In the genomic region with DNA sequence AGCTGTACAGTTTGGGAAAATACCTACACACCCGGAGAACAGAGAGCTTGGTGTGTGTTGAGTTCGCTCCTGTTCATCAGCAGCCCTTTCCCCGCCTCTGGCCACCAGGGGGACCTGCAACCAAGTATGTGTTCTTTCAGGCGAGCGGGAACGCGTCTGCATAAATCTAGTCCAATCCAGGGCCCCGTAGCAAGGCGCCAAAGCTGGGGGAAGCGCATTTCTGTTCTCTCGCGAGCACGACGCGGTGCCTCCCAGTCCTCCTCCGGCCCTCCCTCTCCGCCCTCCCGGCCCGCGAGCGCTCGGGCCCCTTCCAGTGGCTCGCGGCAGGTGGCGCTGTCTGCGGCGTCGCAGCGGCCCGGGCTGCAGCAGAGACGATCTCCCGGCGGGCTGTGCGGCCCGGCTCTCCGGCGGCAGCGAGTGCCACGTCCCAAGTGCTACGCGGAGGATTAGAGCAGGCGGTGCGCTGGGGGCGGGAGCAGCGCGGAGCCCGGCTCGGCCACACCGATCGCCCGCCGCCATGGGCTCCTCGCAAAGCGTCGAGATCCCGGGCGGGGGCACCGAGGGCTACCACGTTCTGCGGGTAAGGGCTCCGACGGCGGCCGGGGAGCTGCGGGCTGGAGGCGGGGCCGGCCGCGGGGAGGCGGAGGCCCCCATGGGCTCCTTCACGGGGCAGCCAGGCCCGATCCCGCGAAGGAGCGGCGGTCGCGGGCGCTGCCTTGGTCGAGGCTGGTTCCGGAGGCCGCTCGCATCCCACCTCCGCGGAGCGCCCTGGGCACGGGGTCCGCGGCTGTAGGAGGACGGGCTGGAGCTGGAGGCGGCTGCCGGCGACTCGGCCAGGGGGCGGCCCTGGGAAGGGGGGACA, we compare ENCODE assay signal across 1 cellular context.
TF ChIP-seq lines count a peak whose summit lies in the region.

A gene (plus strand): TSS at position 430 of the 862 bp plus-strand sequence. CDS start 88 bp downstream, at position 518.

TF ChIP-seq in K562, 482 proteins besides CTCF, POLR2A, EP300 and RAD21 (continued from another document and continues in another):
- TF ChIP-seq, protein P1, sequence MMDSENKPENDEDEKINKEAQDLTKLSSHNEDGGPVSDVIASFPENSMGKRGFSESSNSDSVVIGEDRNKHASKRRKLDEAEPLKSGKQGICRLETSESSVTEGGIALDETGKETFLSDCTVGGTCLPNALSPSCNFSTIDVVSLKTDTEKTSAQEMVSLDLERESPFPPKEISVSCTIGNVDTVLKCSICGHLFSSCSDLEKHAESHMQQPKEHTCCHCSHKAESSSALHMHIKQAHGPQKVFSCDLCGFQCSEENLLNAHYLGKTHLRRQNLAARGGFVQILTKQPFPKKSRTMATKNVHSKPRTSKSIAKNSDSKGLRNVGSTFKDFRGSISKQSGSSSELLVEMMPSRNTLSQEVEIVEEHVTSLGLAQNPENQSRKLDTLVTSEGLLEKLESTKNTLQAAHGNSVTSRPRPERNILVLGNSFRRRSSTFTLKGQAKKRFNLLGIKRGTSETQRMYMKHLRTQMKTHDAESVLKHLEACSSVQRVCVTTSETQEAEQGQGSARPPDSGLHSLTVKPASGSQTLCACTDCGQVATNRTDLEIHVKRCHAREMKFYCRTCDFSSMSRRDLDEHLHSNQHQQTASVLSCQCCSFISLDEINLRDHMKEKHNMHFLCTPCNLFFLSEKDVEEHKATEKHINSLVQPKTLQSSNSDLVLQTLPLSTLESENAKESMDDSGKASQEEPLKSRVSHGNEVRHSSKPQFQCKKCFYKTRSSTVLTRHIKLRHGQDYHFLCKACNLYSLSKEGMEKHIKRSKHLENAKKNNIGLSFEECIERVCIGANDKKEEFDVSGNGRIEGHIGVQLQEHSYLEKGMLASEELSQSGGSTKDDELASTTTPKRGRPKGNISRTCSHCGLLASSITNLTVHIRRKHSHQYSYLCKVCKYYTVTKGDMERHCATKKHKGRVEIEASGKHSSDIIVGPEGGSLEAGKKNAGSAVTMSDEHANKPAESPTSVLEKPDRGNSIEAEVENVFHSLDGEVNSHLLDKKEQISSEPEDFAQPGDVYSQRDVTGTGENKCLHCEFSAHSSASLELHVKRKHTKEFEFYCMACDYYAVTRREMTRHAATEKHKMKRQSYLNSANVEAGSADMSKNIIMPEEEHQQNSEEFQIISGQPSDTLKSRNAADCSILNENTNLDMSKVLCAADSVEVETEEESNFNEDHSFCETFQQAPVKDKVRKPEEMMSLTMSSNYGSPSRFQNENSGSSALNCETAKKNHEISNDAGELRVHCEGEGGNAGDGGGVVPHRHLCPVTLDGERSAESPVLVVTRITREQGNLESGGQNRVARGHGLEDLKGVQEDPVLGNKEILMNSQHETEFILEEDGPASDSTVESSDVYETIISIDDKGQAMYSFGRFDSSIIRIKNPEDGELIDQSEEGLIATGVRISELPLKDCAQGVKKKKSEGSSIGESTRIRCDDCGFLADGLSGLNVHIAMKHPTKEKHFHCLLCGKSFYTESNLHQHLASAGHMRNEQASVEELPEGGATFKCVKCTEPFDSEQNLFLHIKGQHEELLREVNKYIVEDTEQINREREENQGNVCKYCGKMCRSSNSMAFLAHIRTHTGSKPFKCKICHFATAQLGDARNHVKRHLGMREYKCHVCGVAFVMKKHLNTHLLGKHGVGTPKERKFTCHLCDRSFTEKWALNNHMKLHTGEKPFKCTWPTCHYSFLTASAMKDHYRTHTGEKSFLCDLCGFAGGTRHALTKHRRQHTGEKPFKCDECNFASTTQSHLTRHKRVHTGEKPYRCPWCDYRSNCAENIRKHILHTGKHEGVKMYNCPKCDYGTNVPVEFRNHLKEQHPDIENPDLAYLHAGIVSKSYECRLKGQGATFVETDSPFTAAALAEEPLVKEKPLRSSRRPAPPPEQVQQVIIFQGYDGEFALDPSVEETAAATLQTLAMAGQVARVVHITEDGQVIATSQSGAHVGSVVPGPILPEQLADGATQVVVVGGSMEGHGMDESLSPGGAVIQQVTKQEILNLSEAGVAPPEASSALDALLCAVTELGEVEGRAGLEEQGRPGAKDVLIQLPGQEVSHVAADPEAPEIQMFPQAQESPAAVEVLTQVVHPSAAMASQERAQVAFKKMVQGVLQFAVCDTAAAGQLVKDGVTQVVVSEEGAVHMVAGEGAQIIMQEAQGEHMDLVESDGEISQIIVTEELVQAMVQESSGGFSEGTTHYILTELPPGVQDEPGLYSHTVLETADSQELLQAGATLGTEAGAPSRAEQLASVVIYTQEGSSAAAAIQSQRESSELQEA (IDR thresholded peaks at IDR 0.05; ENCODE audit: low read depth) = peak; percentile 97
- TF ChIP-seq, protein P2, sequence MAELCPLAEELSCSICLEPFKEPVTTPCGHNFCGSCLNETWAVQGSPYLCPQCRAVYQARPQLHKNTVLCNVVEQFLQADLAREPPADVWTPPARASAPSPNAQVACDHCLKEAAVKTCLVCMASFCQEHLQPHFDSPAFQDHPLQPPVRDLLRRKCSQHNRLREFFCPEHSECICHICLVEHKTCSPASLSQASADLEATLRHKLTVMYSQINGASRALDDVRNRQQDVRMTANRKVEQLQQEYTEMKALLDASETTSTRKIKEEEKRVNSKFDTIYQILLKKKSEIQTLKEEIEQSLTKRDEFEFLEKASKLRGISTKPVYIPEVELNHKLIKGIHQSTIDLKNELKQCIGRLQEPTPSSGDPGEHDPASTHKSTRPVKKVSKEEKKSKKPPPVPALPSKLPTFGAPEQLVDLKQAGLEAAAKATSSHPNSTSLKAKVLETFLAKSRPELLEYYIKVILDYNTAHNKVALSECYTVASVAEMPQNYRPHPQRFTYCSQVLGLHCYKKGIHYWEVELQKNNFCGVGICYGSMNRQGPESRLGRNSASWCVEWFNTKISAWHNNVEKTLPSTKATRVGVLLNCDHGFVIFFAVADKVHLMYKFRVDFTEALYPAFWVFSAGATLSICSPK (IDR thresholded peaks at IDR 0.05; ENCODE audit: borderline replicate concordance) = no peak
- TF ChIP-seq LARP7 (IDR thresholded peaks at IDR 0.05) = 0 out of 2 replicates have a peak, but pooled peaks have one; percentile 44
- 0 out of 2 replicates have a peak, but pooled peaks have one; percentile 70 for TF ChIP-seq ZNF584 (CRISPR knock-in tag; IDR thresholded peaks at IDR 0.05; ENCODE audit: low read depth)
- TF ChIP-seq SETDB1 (IDR thresholded peaks at IDR 0.05; ENCODE audit: low read length) = peak; percentile 93
- TF ChIP-seq, protein P3, sequence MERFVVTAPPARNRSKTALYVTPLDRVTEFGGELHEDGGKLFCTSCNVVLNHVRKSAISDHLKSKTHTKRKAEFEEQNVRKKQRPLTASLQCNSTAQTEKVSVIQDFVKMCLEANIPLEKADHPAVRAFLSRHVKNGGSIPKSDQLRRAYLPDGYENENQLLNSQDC (CRISPR knock-in tag; IDR thresholded peaks at IDR 0.05) = peak; percentile 89; the same call in 1 of the 2 replicates
- TF ChIP-seq SLC30A9 (CRISPR knock-in tag; IDR thresholded peaks at IDR 0.05) = no peak
- TF ChIP-seq KLF6 (CRISPR knock-in tag; IDR thresholded peaks at IDR 0.05; ENCODE audit: borderline replicate concordance) = no peak
- peak; percentile 73; the same call in 1 of the 2 replicates for TF ChIP-seq NR2C2 (CRISPR knock-in tag; IDR thresholded peaks at IDR 0.05)
- TF ChIP-seq NR2C2 (tag; IDR thresholded peaks at IDR 0.05) = no peak; the same call in 1 of the 2 replicates
- TF ChIP-seq ZNF551 (CRISPR knock-in tag; IDR thresholded peaks at IDR 0.05) = no peak
- TF ChIP-seq, protein P4, sequence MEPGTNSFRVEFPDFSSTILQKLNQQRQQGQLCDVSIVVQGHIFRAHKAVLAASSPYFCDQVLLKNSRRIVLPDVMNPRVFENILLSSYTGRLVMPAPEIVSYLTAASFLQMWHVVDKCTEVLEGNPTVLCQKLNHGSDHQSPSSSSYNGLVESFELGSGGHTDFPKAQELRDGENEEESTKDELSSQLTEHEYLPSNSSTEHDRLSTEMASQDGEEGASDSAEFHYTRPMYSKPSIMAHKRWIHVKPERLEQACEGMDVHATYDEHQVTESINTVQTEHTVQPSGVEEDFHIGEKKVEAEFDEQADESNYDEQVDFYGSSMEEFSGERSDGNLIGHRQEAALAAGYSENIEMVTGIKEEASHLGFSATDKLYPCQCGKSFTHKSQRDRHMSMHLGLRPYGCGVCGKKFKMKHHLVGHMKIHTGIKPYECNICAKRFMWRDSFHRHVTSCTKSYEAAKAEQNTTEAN (CRISPR knock-in tag; IDR thresholded peaks at IDR 0.05) = no peak
- TF ChIP-seq TBL1XR1 (IDR thresholded peaks at IDR 0.05; ENCODE audit: low read length in 2 of 2) = peak; percentile 58 to 63; a peak in 2 of 4 replicates
- 0 out of 2 replicates have a peak, but pooled peaks have one; percentile 5 for TF ChIP-seq ELF4 (CRISPR knock-in tag; IDR thresholded peaks at IDR 0.05)
- peak; percentile 69; the same call in 1 of the 2 replicates for TF ChIP-seq ZNF165 (CRISPR knock-in tag; IDR thresholded peaks at IDR 0.05; ENCODE audit: borderline replicate concordance)
- TF ChIP-seq SUPT5H (IDR thresholded peaks at IDR 0.05) = peak; percentile 95
- TF ChIP-seq, protein P5, sequence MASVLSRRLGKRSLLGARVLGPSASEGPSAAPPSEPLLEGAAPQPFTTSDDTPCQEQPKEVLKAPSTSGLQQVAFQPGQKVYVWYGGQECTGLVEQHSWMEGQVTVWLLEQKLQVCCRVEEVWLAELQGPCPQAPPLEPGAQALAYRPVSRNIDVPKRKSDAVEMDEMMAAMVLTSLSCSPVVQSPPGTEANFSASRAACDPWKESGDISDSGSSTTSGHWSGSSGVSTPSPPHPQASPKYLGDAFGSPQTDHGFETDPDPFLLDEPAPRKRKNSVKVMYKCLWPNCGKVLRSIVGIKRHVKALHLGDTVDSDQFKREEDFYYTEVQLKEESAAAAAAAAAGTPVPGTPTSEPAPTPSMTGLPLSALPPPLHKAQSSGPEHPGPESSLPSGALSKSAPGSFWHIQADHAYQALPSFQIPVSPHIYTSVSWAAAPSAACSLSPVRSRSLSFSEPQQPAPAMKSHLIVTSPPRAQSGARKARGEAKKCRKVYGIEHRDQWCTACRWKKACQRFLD (CRISPR knock-in tag; IDR thresholded peaks at IDR 0.05) = peak; percentile 93
- no peak; the same call in 1 of the 2 replicates for TF ChIP-seq RBM17 (IDR thresholded peaks at IDR 0.05; ENCODE audit: borderline replicate concordance, low read depth, low read length)
- peak; percentile 29 for TF ChIP-seq PHF20 (IDR thresholded peaks at IDR 0.05; ENCODE audit: partially characterized antibody)
- TF ChIP-seq SIN3B (IDR thresholded peaks at IDR 0.05; ENCODE audit: low read depth) = peak; percentile 72
- TF ChIP-seq, protein P6, sequence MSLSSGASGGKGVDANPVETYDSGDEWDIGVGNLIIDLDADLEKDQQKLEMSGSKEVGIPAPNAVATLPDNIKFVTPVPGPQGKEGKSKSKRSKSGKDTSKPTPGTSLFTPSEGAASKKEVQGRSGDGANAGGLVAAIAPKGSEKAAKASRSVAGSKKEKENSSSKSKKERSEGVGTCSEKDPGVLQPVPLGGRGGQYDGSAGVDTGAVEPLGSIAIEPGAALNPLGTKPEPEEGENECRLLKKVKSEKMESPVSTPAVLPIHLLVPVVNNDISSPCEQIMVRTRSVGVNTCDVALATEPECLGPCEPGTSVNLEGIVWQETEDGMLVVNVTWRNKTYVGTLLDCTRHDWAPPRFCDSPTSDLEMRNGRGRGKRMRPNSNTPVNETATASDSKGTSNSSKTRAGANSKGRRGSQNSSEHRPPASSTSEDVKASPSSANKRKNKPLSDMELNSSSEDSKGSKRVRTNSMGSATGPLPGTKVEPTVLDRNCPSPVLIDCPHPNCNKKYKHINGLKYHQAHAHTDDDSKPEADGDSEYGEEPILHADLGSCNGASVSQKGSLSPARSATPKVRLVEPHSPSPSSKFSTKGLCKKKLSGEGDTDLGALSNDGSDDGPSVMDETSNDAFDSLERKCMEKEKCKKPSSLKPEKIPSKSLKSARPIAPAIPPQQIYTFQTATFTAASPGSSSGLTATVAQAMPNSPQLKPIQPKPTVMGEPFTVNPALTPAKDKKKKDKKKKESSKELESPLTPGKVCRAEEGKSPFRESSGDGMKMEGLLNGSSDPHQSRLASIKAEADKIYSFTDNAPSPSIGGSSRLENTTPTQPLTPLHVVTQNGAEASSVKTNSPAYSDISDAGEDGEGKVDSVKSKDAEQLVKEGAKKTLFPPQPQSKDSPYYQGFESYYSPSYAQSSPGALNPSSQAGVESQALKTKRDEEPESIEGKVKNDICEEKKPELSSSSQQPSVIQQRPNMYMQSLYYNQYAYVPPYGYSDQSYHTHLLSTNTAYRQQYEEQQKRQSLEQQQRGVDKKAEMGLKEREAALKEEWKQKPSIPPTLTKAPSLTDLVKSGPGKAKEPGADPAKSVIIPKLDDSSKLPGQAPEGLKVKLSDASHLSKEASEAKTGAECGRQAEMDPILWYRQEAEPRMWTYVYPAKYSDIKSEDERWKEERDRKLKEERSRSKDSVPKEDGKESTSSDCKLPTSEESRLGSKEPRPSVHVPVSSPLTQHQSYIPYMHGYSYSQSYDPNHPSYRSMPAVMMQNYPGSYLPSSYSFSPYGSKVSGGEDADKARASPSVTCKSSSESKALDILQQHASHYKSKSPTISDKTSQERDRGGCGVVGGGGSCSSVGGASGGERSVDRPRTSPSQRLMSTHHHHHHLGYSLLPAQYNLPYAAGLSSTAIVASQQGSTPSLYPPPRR (CRISPR knock-in tag; IDR thresholded peaks at IDR 0.05; ENCODE audit: borderline replicate concordance) = peak; percentile 94
- no peak; the same call in 1 of the 2 replicates for TF ChIP-seq ZNF764 (CRISPR knock-in tag; IDR thresholded peaks at IDR 0.05; ENCODE audit: low read depth)
- TF ChIP-seq CC2D1A (IDR thresholded peaks at IDR 0.05) = peak; percentile 94
- peak; percentile 59 for TF ChIP-seq GTF2F1 (IDR thresholded peaks at IDR 0.05; ENCODE audit: low read depth, low read length)
- TF ChIP-seq ETV6 (IDR thresholded peaks at IDR 0.05; ENCODE audit: borderline replicate concordance in 1 of 2, low read depth in 2 of 2, low read length in 1 of 2) = peak in 1 of 2 experiments; percentile 56; a peak in 2 of 4 replicates
- TF ChIP-seq ETV6 (CRISPR knock-in tag; IDR thresholded peaks at IDR 0.05; ENCODE audit: borderline replicate concordance) = no peak; the same call in 1 of the 2 replicates
- TF ChIP-seq, protein P7, sequence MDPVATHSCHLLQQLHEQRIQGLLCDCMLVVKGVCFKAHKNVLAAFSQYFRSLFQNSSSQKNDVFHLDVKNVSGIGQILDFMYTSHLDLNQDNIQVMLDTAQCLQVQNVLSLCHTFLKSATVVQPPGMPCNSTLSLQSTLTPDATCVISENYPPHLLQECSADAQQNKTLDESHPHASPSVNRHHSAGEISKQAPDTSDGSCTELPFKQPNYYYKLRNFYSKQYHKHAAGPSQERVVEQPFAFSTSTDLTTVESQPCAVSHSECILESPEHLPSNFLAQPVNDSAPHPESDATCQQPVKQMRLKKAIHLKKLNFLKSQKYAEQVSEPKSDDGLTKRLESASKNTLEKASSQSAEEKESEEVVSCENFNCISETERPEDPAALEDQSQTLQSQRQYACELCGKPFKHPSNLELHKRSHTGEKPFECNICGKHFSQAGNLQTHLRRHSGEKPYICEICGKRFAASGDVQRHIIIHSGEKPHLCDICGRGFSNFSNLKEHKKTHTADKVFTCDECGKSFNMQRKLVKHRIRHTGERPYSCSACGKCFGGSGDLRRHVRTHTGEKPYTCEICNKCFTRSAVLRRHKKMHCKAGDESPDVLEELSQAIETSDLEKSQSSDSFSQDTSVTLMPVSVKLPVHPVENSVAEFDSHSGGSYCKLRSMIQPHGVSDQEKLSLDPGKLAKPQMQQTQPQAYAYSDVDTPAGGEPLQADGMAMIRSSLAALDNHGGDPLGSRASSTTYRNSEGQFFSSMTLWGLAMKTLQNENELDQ (CRISPR knock-in tag; IDR thresholded peaks at IDR 0.05; ENCODE audit: borderline replicate concordance) = no peak
- peak in 1 of 2 experiments; percentile 86; a peak in 2 of 4 replicates for TF ChIP-seq KDM4B (IDR thresholded peaks at IDR 0.05; ENCODE audit: borderline replicate concordance in 2 of 2, low read depth in 1 of 2)
- TF ChIP-seq ZNF184 (CRISPR knock-in tag; IDR thresholded peaks at IDR 0.05) = no peak
- peak; percentile 69; the same call in 1 of the 2 replicates for TF ChIP-seq ZNF175 (CRISPR knock-in tag; IDR thresholded peaks at IDR 0.05; ENCODE audit: low read depth)
- TF ChIP-seq POLR2B (IDR thresholded peaks at IDR 0.05; ENCODE audit: low read depth, partially characterized antibody) = peak; percentile 83
- peak in 1 of 2 experiments; percentile 47; a peak in 2 of 4 replicates for TF ChIP-seq FOXK2 (conservative IDR thresholded peaks at IDR 0.05 in 1 of 2, IDR thresholded peaks at IDR 0.05 in 1 of 2; ENCODE audit: low read depth in 2 of 2)
- TF ChIP-seq ZZZ3 (IDR thresholded peaks at IDR 0.05) = peak; percentile 97
